ENCODE assay signal across 1 cellular context in genomic region chr3:112053229-112053628, GRCh38.
TF ChIP-seq lines count a peak whose summit lies in the region.

No MANE protein-coding gene starts in this region.

TF ChIP-seq in H1, 55 proteins besides CTCF, POLR2A, EP300 and RAD21:
- TF ChIP-seq EZH2 (IDR thresholded peaks at IDR 0.05; ENCODE audit: low read depth, low read length, severe bottlenecking) (no peak), ASH2L (IDR thresholded peaks at IDR 0.05; ENCODE audit: low read length) (no peak), BRCA1 (IDR thresholded peaks at IDR 0.05; ENCODE audit: low read depth, low read length) (no peak), CTBP2 (IDR thresholded peaks at IDR 0.05; ENCODE audit: borderline replicate concordance, insufficient read depth, insufficient read length, low read length) (no peak)
